7 cellular contexts compared by ENCODE assay signal in genomic region chr2:11863513-11864328, GRCh38.
DNase-seq lines count a peak whose midpoint lies in the region; ATAC-seq and TF ChIP-seq lines count a peak whose summit lies in the region.

No MANE protein-coding gene starts in this region.

- H3K4me3 ChIP-seq in dorsolateral prefrontal cortex = peak overlapping the region in 16 of 59 donors; percentile 2 to 37 (median 16)

- ATAC-seq in HG02588 (IDR thresholded peaks at IDR 0.05; ENCODE audit: unreplicated experiment) = peak; percentile 47

- intact Hi-C loops in dorsolateral prefrontal cortex (cut with DNase I) = loop anchor here (2.0 to 10.0 kb wide), 5 partner anchors 304 to 1143 kb away; partner anchors contain the start of gene TRIB2 (in 2 of the 2)

- TF ChIP-seq CTCF in GM12801 (IDR thresholded peaks at IDR 0.05; ENCODE audit: extremely low read depth, insufficient read length) = peak; percentile 89
- peak; percentile 82 to 98 (median 96) for TF ChIP-seq CTCF in dorsolateral prefrontal cortex (IDR thresholded peaks at IDR 0.05 in 54 of 56, conservative IDR thresholded peaks at IDR 0.05 in 2 of 56; ENCODE audit: low read depth in 1 of 56, partially characterized antibody in 56 of 56)

- peak overlapping the region in 13 of 59 donors; percentile 5 to 67 (median 33) for H3K27ac ChIP-seq in dorsolateral prefrontal cortex

- H3K27me3 ChIP-seq in dorsolateral prefrontal cortex = no peaks in the 10 kb centered on the region

- DNase-seq in NCI-H345 (lab: John Stamatoyannopoulos, UW) = peak; percentile 55
- peak; percentile 65 to 69 for DNase-seq in activated CD4-positive, alpha-beta T cell treated with anti-CD3 and anti-CD28 coated beads, Interleukin-2, amount 50 U/mL, for 4 hours
- peak; percentile 37 to 88 (median 79) for DNase-seq in dorsolateral prefrontal cortex
- DNase-seq in lung microvascular endothelial cell (ENCODE audit: low read depth in 2 of 2) = peak; percentile 91 to 94
- peak; percentile 45 for DNase-seq in stimulated activated CD8-positive, alpha-beta memory T cell treated with anti-CD3 and anti-CD28 coated beads, Interleukin-15, amount 100 ng/mL, for 1 hour (ENCODE audit: low read depth)
